ENCODE assay signal across 34 cellular contexts in genomic region chr3:170949211-170949610, GRCh38.
"Had no signal": no experiment of that assay in that cellular context is flagged by ENCODE, and none has a peak within 500 bp of the region (broad histone marks: within the 10 kb centered on the region; RNA-seq: fewer than 3 reads in every experiment).

No MANE protein-coding gene starts in this region.

- H3K9me3 ChIP-seq: MG63 had no signal

- H3K27ac ChIP-seq: KMS-11 had no signal

- H3K4me2 ChIP-seq: KMS-11 had no signal

- DNase-seq: Karpas-422, Kasumi-1, KG1, MG63, MM.1S, MV-4-11, NCI-H1048, NCI-H1092, NCI-H1092 treated with DMSO at 0.1 percent for 48 hours, NCI-H1105, NCI-H1105 treated with DMSO at 0.1 percent for 48 hours, NCI-H1417, NCI-H1417 treated with DMSO at 0.1 percent for 48 hours, NCI-H1436, NCI-H1436 treated with DMSO at 0.1 percent for 48 hours, NCI-H146, NCI-H1694, NCI-H1694 treated with DMSO at 0.1 percent for 48 hours, NCI-H187, NCI-H187 treated with DMSO at 0.1 percent for 48 hours, NCI-H1930, NCI-H2029, NCI-H2029 treated with DMSO at 0.1 percent for 48 hours, NCI-H2081, NCI-H2081 treated with DMSO at 0.1 percent for 48 hours, NCI-H2107, NCI-H2171, NCI-H2171 treated with DMSO at 0.1 percent for 48 hours, NCI-H2227 treated with DMSO at 0.1 percent for 48 hours, NCI-H226, NCI-H345, NCI-H446, NCI-H446 treated with DMSO at 0.1 percent for 48 hours had no signal

- H3K36me3 ChIP-seq: MG63 had no signal

- H3K4me3 ChIP-seq: MG63 had no signal

- H3K9ac ChIP-seq: KMS-11 had no signal
